Comparison of ENCODE assay signal across 21 cellular contexts in genomic region chr2:197246405-197246804, GRCh38.
DNase-seq lines count a peak whose midpoint lies in the region; ATAC-seq and TF ChIP-seq lines count a peak whose summit lies in the region.
"Had no signal": no experiment of that assay in that cellular context is flagged by ENCODE, and none has a peak within 500 bp of the region (broad histone marks: within the 10 kb centered on the region; RNA-seq: fewer than 3 reads in every experiment).

No MANE protein-coding gene starts in this region.

- intact Hi-C loops in activated CD4-positive, alpha-beta T cell treated with anti-CD3 and anti-CD28 coated beads, Interleukin-2, amount 10 ng/mL, durations not matched to agents 24 days and 14 days (cut with micrococcal nuclease), result no loop called here

- H3K27me3 Mint-ChIP-seq in activated CD4-positive, alpha-beta T cell treated with anti-CD3 and anti-CD28 coated beads, Interleukin-2, amount 10 ng/mL, durations not matched to agents 24 days and 14 days, result no peaks in the 10 kb centered on the region
- no peaks in the 10 kb centered on the region for H3K27me3 Mint-ChIP-seq in activated naive CD8-positive, alpha-beta T cell treated with anti-CD3 and anti-CD28 coated beads, Interleukin-2, amount 10 ng/mL, durations not matched to agents 7 days and 5 days
- H3K27me3 Mint-ChIP-seq in naive thymus-derived CD8-positive, alpha-beta T cell, result no peaks in the 10 kb centered on the region
- H3K27me3 Mint-ChIP-seq: activated CD8-positive, alpha-beta memory T cell treated with anti-CD3 and anti-CD28 coated beads, Interleukin-2, amount 10 ng/mL, durations not matched to agents 7 days and 5 days had no signal

- H3K4me1 Mint-ChIP-seq in activated CD4-positive, alpha-beta T cell treated with anti-CD3 and anti-CD28 coated beads, Interleukin-2, amount 10 ng/mL, durations not matched to agents 24 days and 14 days, result peaks cover 64% of the 10 kb centered on the region
- H3K4me1 Mint-ChIP-seq in activated naive CD8-positive, alpha-beta T cell treated with anti-CD3 and anti-CD28 coated beads, Interleukin-2, amount 10 ng/mL, durations not matched to agents 7 days and 5 days, result peaks cover 70% of the 10 kb centered on the region
- H3K4me1 Mint-ChIP-seq in naive thymus-derived CD8-positive, alpha-beta T cell, result peaks cover 48 to 90% (median 81%) of the 10 kb centered on the region in 4 donors

- peaks cover 39% of the 10 kb centered on the region for H3K36me3 Mint-ChIP-seq in activated CD4-positive, alpha-beta T cell treated with anti-CD3 and anti-CD28 coated beads, Interleukin-2, amount 10 ng/mL, durations not matched to agents 24 days and 14 days (ENCODE audit: low read depth)
- peaks cover 35% of the 10 kb centered on the region for H3K36me3 Mint-ChIP-seq in activated naive CD8-positive, alpha-beta T cell treated with anti-CD3 and anti-CD28 coated beads, Interleukin-2, amount 10 ng/mL, durations not matched to agents 7 days and 5 days
- H3K36me3 Mint-ChIP-seq in naive thymus-derived CD8-positive, alpha-beta T cell, result peaks cover 0 to 22% (median 0%) of the 10 kb centered on the region in 3 donors

- no peaks in the 10 kb centered on the region for H3K4me1 ChIP-seq in HEK293 (ENCODE audit: control insufficient read depth, insufficient read depth, low read length)
- H3K4me1 ChIP-seq: suprapubic skin had no signal

- no peak for ATAC-seq in activated naive CD8-positive, alpha-beta T cell treated with anti-CD3 and anti-CD28 coated beads, Interleukin-2, amount 10 ng/mL, durations not matched to agents 7 days and 5 days (ENCODE audit: low read depth)
- no peak for ATAC-seq in naive thymus-derived CD8-positive, alpha-beta T cell
- no peak for ATAC-seq in left lobe of liver
- ATAC-seq: activated CD8-positive, alpha-beta memory T cell treated with anti-CD3 and anti-CD28 coated beads, Interleukin-2, amount 10 ng/mL, durations not matched to agents 7 days and 5 days had no signal

- H3K9me3 ChIP-seq in HEK293 (ENCODE audit: control insufficient read depth, insufficient read depth, low read depth, low read length), result no peaks in the 10 kb centered on the region
- H3K9me3 ChIP-seq: BE2C, suprapubic skin had no signal

- no peak overlapping the region for H3K4me3 ChIP-seq in HEK293 (ENCODE audit: low read depth, low read length)
- H3K4me3 ChIP-seq: GM12878, suprapubic skin had no signal

- CTCF ChIA-PET in HEK293 (lab: Yijun Ruan, JAX), result no interaction called here

- peaks cover 5% of the 10 kb centered on the region for H3K9me3 Mint-ChIP-seq in activated CD4-positive, alpha-beta T cell treated with anti-CD3 and anti-CD28 coated beads, Interleukin-2, amount 10 ng/mL, durations not matched to agents 24 days and 14 days
- no peaks in the 10 kb centered on the region for H3K9me3 Mint-ChIP-seq in activated naive CD8-positive, alpha-beta T cell treated with anti-CD3 and anti-CD28 coated beads, Interleukin-2, amount 10 ng/mL, durations not matched to agents 7 days and 5 days
- peaks cover 0 to 6% (median 0%) of the 10 kb centered on the region in 9 donors for H3K9me3 Mint-ChIP-seq in naive thymus-derived CD8-positive, alpha-beta T cell

- peak; percentile 51 for DNase-seq in activated CD4-positive, alpha-beta T cell treated with anti-CD3 and anti-CD28 coated beads, Interleukin-2, amount 10 ng/mL, durations not matched to agents 24 days and 14 days
- DNase-seq in activated CD4-positive, alpha-beta T cell treated with anti-CD3 and anti-CD28 coated beads for 48 hours, result no peak
- no peak for DNase-seq in activated naive CD8-positive, alpha-beta T cell treated with anti-CD3 and anti-CD28 coated beads, Interleukin-2, amount 10 ng/mL, durations not matched to agents 7 days and 5 days
- no peak for DNase-seq in naive thymus-derived CD8-positive, alpha-beta T cell
- DNase-seq in left lobe of liver (ENCODE audit: low spot score), result no peak
- no peak for DNase-seq in Kasumi-1 (lab: John Stamatoyannopoulos, UW)
- DNase-seq in stimulated activated CD4-positive, alpha-beta T cell treated with anti-CD3 and anti-CD28 coated beads, Interleukin-4, amount 100 ng/mL, for 4 hours, result no peak
- DNase-seq: activated CD4-positive, CD25-positive, alpha-beta regulatory T cell treated with anti-CD3 and anti-CD28 coated beads, Interleukin-2, amount 50 U/mL, for 72 hours; activated CD8-positive, alpha-beta memory T cell treated with anti-CD3 and anti-CD28 coated beads, Interleukin-2, amount 10 ng/mL, durations not matched to agents 7 days and 5 days; activated effector memory CD4-positive, alpha-beta T cell treated with anti-CD3 and anti-CD28 coated beads, Interleukin-2, amount 50 U/mL, for 16 hours; aorta; Calu3; head of caudate nucleus; NCI-H146; NCI-H510A; occipital lobe; SHP77 had no signal

- peak overlapping the region; percentile 22 for H3K27ac Mint-ChIP-seq in activated CD4-positive, alpha-beta T cell treated with anti-CD3 and anti-CD28 coated beads, Interleukin-2, amount 10 ng/mL, durations not matched to agents 24 days and 14 days
- H3K27ac Mint-ChIP-seq in activated naive CD8-positive, alpha-beta T cell treated with anti-CD3 and anti-CD28 coated beads, Interleukin-2, amount 10 ng/mL, durations not matched to agents 7 days and 5 days, result peak overlapping the region; percentile 56
- H3K27ac Mint-ChIP-seq in naive thymus-derived CD8-positive, alpha-beta T cell, result peak overlapping the region in 9 of 10 donors; percentile 78 to 100 (median 87)

- H3K4me3 Mint-ChIP-seq in activated CD4-positive, alpha-beta T cell treated with anti-CD3 and anti-CD28 coated beads, Interleukin-2, amount 10 ng/mL, durations not matched to agents 24 days and 14 days, result no peak overlapping the region
- H3K4me3 Mint-ChIP-seq in activated naive CD8-positive, alpha-beta T cell treated with anti-CD3 and anti-CD28 coated beads, Interleukin-2, amount 10 ng/mL, durations not matched to agents 7 days and 5 days, result no peak overlapping the region
- peak overlapping the region in 9 of 10 donors; percentile 1 to 79 (median 43) for H3K4me3 Mint-ChIP-seq in naive thymus-derived CD8-positive, alpha-beta T cell
- H3K4me3 Mint-ChIP-seq: activated CD8-positive, alpha-beta memory T cell treated with anti-CD3 and anti-CD28 coated beads, Interleukin-2, amount 10 ng/mL, durations not matched to agents 7 days and 5 days had no signal

- no peak overlapping the region for H3K27ac ChIP-seq in HEK293 (ENCODE audit: extremely low read depth, low read depth, low read length)
- H3K27ac ChIP-seq: suprapubic skin had no signal

- POLR2A ChIA-PET in HEK293 (lab: Yijun Ruan, JAX), result no interaction called here
- POLR2A ChIA-PET in activated naive CD8-positive, alpha-beta T cell treated with anti-CD3 and anti-CD28 coated beads, Interleukin-2, amount 10 ng/mL, durations not matched to agents 7 days and 5 days (lab: Charles Lee), result no interaction called here
- POLR2A ChIA-PET in naive thymus-derived CD8-positive, alpha-beta T cell (lab: Charles Lee), result interaction anchor here (0.6 to 1.9 kb wide), 6 partner anchors 9 to 1093 kb away, joined by 3 to 6 read pairs (median 4); partner anchors contain the start of gene ANKRD44

- H3K36me3 ChIP-seq in HEK293 (ENCODE audit: control insufficient read depth in 2 of 2, insufficient read depth in 1 of 2, low read length in 2 of 2), result no peaks in the 10 kb centered on the region
- H3K36me3 ChIP-seq: BE2C, suprapubic skin had no signal

- TF ChIP-seq CTCF in HEK293 (tag by site-specific recombination; IDR thresholded peaks at IDR 0.05), result no peak

TF ChIP-seq in HEK293, 187 proteins besides CTCF, POLR2A, EP300 and RAD21:
- TF ChIP-seq ZNF585B (tag by site-specific recombination; IDR thresholded peaks at IDR 0.05) (peak; percentile 58), ZSCAN5A (tag by site-specific recombination; IDR thresholded peaks at IDR 0.05) (no peak)

Comparison
In these comparisons a context has a peak if more than half of its experiments do, and no peak if none do; other contexts are left out.
1. H3K27ac Mint-ChIP-seq: peak in every context shown above with its lines; median percentile 87 in naive thymus-derived CD8-positive, alpha-beta T cell; 56 in activated naive CD8-positive, alpha-beta T cell treated with anti-CD3 and anti-CD28 coated beads, Interleukin-2, amount 10 ng/mL, durations not matched to agents 7 days and 5 days; 22 in activated CD4-positive, alpha-beta T cell treated with anti-CD3 and anti-CD28 coated beads, Interleukin-2, amount 10 ng/mL, durations not matched to agents 24 days and 14 days.
2. H3K4me3 Mint-ChIP-seq: peak in naive thymus-derived CD8-positive, alpha-beta T cell (9 of 10); none in activated CD4-positive, alpha-beta T cell treated with anti-CD3 and anti-CD28 coated beads, Interleukin-2, amount 10 ng/mL, durations not matched to agents 24 days and 14 days (single experiment) and activated naive CD8-positive, alpha-beta T cell treated with anti-CD3 and anti-CD28 coated beads, Interleukin-2, amount 10 ng/mL, durations not matched to agents 7 days and 5 days (single experiment).